1 cellular context compared by ENCODE assay signal in genomic region chr3:177624523-177625495, GRCh38.
TF ChIP-seq lines count a peak whose summit lies in the region.

No MANE protein-coding gene starts in this region.

TF ChIP-seq in HepG2, 621 proteins besides CTCF, POLR2A, EP300 and RAD21 (continued from another document):
- TF ChIP-seq KAT7 (CRISPR knock-in tag; IDR thresholded peaks at IDR 0.05; ENCODE audit: borderline replicate concordance) (no peak), FOSL2 (CRISPR knock-in tag; IDR thresholded peaks at IDR 0.05) (peak; percentile 49; the same call in 1 of the 2 replicates), ZNF205 (CRISPR knock-in tag; IDR thresholded peaks at IDR 0.05) (no peak), SOX13 (IDR thresholded peaks at IDR 0.05) (no peak), SOX13 (CRISPR knock-in tag; conservative IDR thresholded peaks at IDR 0.05 in 1 of 2, IDR thresholded peaks at IDR 0.05 in 1 of 2) (peak in 1 of 2 experiments; percentile 33; a peak in 1 of 4 replicates), ZNF20 (CRISPR knock-in tag; IDR thresholded peaks at IDR 0.05) (no peak), TEAD3 (CRISPR knock-in tag; optimal IDR thresholded peaks at IDR 0.05; ENCODE audit: borderline replicate concordance) (peak; percentile 48), ZNF558 (CRISPR knock-in tag; IDR thresholded peaks at IDR 0.05; ENCODE audit: borderline replicate concordance) (no peak), RXRB (CRISPR knock-in tag; IDR thresholded peaks at IDR 0.05; ENCODE audit: borderline replicate concordance) (peak; percentile 39; the same call in 1 of the 2 replicates), TAF1 (CRISPR knock-in tag; IDR thresholded peaks at IDR 0.05) (no peak), SRSF4 (IDR thresholded peaks at IDR 0.05; ENCODE audit: low read depth, low read length, poor library complexity, severe bottlenecking) (no peak), BHLHE40 (IDR thresholded peaks at IDR 0.05; ENCODE audit: low read length) (peak; percentile 29; the same call in 1 of the 2 replicates), MNT (IDR thresholded peaks at IDR 0.05) (peak; percentile 84), GATAD2A (CRISPR knock-in tag; IDR thresholded peaks at IDR 0.05) (peak; percentile 30; the same call in 1 of the 2 replicates), PPARG (CRISPR knock-in tag; conservative IDR thresholded peaks at IDR 0.05) (peak; percentile 40; the same call in 1 of the 2 replicates), DNMT1 (CRISPR knock-in tag; IDR thresholded peaks at IDR 0.05) (no peak), ZNF747 (CRISPR knock-in tag; IDR thresholded peaks at IDR 0.05; ENCODE audit: borderline replicate concordance) (no peak)
- TF ChIP-seq, protein P1, sequence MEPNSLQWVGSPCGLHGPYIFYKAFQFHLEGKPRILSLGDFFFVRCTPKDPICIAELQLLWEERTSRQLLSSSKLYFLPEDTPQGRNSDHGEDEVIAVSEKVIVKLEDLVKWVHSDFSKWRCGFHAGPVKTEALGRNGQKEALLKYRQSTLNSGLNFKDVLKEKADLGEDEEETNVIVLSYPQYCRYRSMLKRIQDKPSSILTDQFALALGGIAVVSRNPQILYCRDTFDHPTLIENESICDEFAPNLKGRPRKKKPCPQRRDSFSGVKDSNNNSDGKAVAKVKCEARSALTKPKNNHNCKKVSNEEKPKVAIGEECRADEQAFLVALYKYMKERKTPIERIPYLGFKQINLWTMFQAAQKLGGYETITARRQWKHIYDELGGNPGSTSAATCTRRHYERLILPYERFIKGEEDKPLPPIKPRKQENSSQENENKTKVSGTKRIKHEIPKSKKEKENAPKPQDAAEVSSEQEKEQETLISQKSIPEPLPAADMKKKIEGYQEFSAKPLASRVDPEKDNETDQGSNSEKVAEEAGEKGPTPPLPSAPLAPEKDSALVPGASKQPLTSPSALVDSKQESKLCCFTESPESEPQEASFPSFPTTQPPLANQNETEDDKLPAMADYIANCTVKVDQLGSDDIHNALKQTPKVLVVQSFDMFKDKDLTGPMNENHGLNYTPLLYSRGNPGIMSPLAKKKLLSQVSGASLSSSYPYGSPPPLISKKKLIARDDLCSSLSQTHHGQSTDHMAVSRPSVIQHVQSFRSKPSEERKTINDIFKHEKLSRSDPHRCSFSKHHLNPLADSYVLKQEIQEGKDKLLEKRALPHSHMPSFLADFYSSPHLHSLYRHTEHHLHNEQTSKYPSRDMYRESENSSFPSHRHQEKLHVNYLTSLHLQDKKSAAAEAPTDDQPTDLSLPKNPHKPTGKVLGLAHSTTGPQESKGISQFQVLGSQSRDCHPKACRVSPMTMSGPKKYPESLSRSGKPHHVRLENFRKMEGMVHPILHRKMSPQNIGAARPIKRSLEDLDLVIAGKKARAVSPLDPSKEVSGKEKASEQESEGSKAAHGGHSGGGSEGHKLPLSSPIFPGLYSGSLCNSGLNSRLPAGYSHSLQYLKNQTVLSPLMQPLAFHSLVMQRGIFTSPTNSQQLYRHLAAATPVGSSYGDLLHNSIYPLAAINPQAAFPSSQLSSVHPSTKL (CRISPR knock-in tag; IDR thresholded peaks at IDR 0.05) = peak; percentile 28
- TF ChIP-seq, protein P2, sequence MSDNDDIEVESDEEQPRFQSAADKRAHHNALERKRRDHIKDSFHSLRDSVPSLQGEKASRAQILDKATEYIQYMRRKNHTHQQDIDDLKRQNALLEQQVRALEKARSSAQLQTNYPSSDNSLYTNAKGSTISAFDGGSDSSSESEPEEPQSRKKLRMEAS (IDR thresholded peaks at IDR 0.05) = peak; percentile 66; the same call in 1 of the 2 replicates
- TF ChIP-seq, protein P3, sequence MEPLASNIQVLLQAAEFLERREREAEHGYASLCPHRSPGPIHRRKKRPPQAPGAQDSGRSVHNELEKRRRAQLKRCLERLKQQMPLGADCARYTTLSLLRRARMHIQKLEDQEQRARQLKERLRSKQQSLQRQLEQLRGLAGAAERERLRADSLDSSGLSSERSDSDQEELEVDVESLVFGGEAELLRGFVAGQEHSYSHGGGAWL (CRISPR knock-in tag; IDR thresholded peaks at IDR 0.05) = no peak
